29 cellular contexts compared by ENCODE assay signal in the genomic region with DNA sequence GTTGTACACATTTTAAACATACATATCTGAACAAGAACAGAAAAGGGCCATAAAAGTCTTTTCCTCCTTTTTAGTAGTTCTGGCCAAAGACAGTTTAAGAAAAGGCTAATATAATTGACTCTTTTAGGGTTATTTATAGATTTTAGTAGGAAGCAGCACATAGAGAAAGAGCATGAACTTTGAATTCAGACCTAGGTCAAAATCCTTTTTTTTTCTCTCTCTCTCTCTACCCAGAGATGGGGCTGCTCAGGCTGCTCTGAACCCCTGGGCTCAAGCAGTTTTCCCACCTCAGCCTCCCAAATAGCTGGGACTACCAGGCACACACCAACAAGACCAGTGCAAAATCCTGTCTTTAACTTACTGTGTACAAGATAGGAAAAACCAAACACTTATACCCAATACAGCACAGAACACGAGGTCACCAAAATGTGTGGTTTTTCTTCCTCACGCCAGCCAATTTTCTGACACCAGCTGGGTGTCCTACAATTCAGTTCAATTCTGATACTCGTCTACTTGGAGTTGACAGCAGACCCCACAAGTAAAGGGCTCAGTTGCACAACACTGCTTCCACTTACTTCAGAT. TPM values are rescaled to one million over a fixed set of nuclear protein-coding genes. Genes with fewer than 3 reads are reported as not detected.
"Had no signal": no experiment of that assay in that cellular context is flagged by ENCODE, and none has a peak within 500 bp of the region (broad histone marks: within the 10 kb centered on the region; RNA-seq: fewer than 3 reads in every experiment).

No MANE protein-coding gene starts in this region.

- H3K27me3 Mint-ChIP-seq: dendritic cell treated with granulocyte-macrophage colony-stimulating factor and Interleukin-4, amounts not matched to agents 40 ng/mL and 50 ng/mL, for 4 days; naive thymus-derived CD8-positive, alpha-beta T cell; stimulated activated naive CD8-positive, alpha-beta T cell treated with anti-CD3 and anti-CD28 coated beads, Interleukin-15, amount 100 ng/mL, for 72 hours had no signal

- H3K4me3 ChIP-seq: colonic mucosa, esophagus muscularis mucosa, heart right ventricle, ovary, psoas muscle, skin epidermis, spleen, suprapubic skin, upper lobe of right lung, uterus had no signal

- DNase-seq: colonic mucosa; effector memory CD4-positive, alpha-beta T cell; foreskin melanocyte; glutamatergic neuron; heart right ventricle; hippocampal formation; immature natural killer cell; islet precursor cell; kidney glomerular epithelial cell; mesenchymal stem cell; midbrain; naive thymus-derived CD8-positive, alpha-beta T cell; occipital lobe; ovary; posterior cingulate gyrus; psoas muscle; right cardiac atrium; spleen; stimulated activated CD4-positive, alpha-beta T cell treated with anti-CD3 and anti-CD28 coated beads, Interleukin-4, amount 100 ng/mL, for 4 hours; stimulated activated naive CD4-positive, alpha-beta T cell; stimulated activated naive CD8-positive, alpha-beta T cell treated with anti-CD3 and anti-CD28 coated beads, Interleukin-15, amount 100 ng/mL, for 72 hours; transverse colon; upper lobe of right lung; uterus had no signal

- H3K36me3 ChIP-seq: colonic mucosa, ovary, uterus had no signal

- ATAC-seq: heart right ventricle; naive thymus-derived CD8-positive, alpha-beta T cell; psoas muscle; right cardiac atrium; stimulated activated naive CD8-positive, alpha-beta T cell treated with anti-CD3 and anti-CD28 coated beads, Interleukin-15, amount 100 ng/mL, for 72 hours; upper lobe of right lung had no signal

- H3K4me3 Mint-ChIP-seq: dendritic cell treated with granulocyte-macrophage colony-stimulating factor and Interleukin-4, amounts not matched to agents 40 ng/mL and 50 ng/mL, for 4 days; immature natural killer cell; naive thymus-derived CD8-positive, alpha-beta T cell; stimulated activated naive CD8-positive, alpha-beta T cell treated with anti-CD3 and anti-CD28 coated beads, Interleukin-15, amount 100 ng/mL, for 72 hours had no signal

- H3K4me1 ChIP-seq: colonic mucosa, esophagus muscularis mucosa, heart right ventricle, psoas muscle, spleen, suprapubic skin, upper lobe of right lung, uterus had no signal

- H3K27me3 ChIP-seq: colonic mucosa, esophagus muscularis mucosa, heart right ventricle, ovary, spleen, suprapubic skin, transverse colon, upper lobe of right lung, uterus had no signal

- H3K4me1 Mint-ChIP-seq: immature natural killer cell; naive thymus-derived CD8-positive, alpha-beta T cell; stimulated activated naive CD8-positive, alpha-beta T cell treated with anti-CD3 and anti-CD28 coated beads, Interleukin-15, amount 100 ng/mL, for 72 hours had no signal

- H3K27ac Mint-ChIP-seq: dendritic cell treated with granulocyte-macrophage colony-stimulating factor and Interleukin-4, amounts not matched to agents 40 ng/mL and 50 ng/mL, for 4 days had no signal

- H3K9me3 ChIP-seq: colonic mucosa, esophagus muscularis mucosa, heart right ventricle, ovary, psoas muscle, spleen, suprapubic skin, transverse colon, upper lobe of right lung, uterus had no signal

- FAIRE-seq: endothelial cell of umbilical vein had no signal

- H3K9me3 Mint-ChIP-seq: dendritic cell treated with granulocyte-macrophage colony-stimulating factor and Interleukin-4, amounts not matched to agents 40 ng/mL and 50 ng/mL, for 4 days; immature natural killer cell; naive thymus-derived CD8-positive, alpha-beta T cell; stimulated activated naive CD8-positive, alpha-beta T cell treated with anti-CD3 and anti-CD28 coated beads, Interleukin-15, amount 100 ng/mL, for 72 hours had no signal

- H3K27ac ChIP-seq: esophagus muscularis mucosa, heart right ventricle, ovary, psoas muscle, skin epidermis, spleen, suprapubic skin, upper lobe of right lung, uterus had no signal

RNA-seq across cellular contexts. Expression of a gene that starts 40.8 kb away (rescaled TPM):
- polyA plus RNA-seq: immature natural killer cell had no signal
